ENCODE assay signal across 28 cellular contexts in genomic region chr9:133635506-133635902, GRCh38. TPM values are rescaled to one million over a fixed set of nuclear protein-coding genes. Genes with fewer than 3 reads are reported as not detected.
"Had no signal": no experiment of that assay in that cellular context is flagged by ENCODE, and none has a peak within 500 bp of the region (broad histone marks: within the 10 kb centered on the region; RNA-seq: fewer than 3 reads in every experiment).

No MANE protein-coding gene starts in this region.

- H3K36me3 ChIP-seq: colonic mucosa, gastrocnemius medialis, pancreas, prostate gland, sigmoid colon, stomach, tibial artery had no signal

- H3K27ac ChIP-seq: colonic mucosa, gastrocnemius medialis, pancreas, prostate gland, sigmoid colon, stomach, tibial artery had no signal

- H3K27me3 ChIP-seq: colonic mucosa, pancreas had no signal

- DNase-seq: activated CD4-positive, alpha-beta memory T cell treated with anti-CD3 and anti-CD28 coated beads for 36 hours; activated CD4-positive, alpha-beta T cell treated with anti-CD3 and anti-CD28 coated beads, Interleukin-2, amount 10 ng/mL, durations not matched to agents 24 days and 14 days; activated CD4-positive, CD25-positive, alpha-beta regulatory T cell treated with anti-CD3 and anti-CD28 coated beads, Interleukin-2, amount 50 U/mL, for 72 hours; activated CD8-positive, alpha-beta memory T cell treated with anti-CD3 and anti-CD28 coated beads, Interleukin-2, amount 50 U/mL, for 4 hours; activated T-cell treated with anti-CD3 and anti-CD28 coated beads, Interleukin-2, amount 50 U/mL, for 1 hour; colonic mucosa; effector memory CD4-positive, alpha-beta T cell; erythroblast; gastrocnemius medialis; hypothalamus; immature natural killer cell; left colon; mammary epithelial cell; retina; sigmoid colon; small intestine; stimulated activated CD4-positive, alpha-beta T cell treated with anti-CD3 and anti-CD28 coated beads, Interleukin-4, amount 100 ng/mL, for 24 hours; stomach; tibial artery had no signal

- H3K9me3 ChIP-seq: colonic mucosa, gastrocnemius medialis, pancreas, prostate gland, sigmoid colon, stomach, tibial artery had no signal

- H3K4me1 ChIP-seq: colonic mucosa, gastrocnemius medialis, pancreas, prostate gland, sigmoid colon, tibial artery had no signal

- H3K4me3 ChIP-seq: colonic mucosa, gastrocnemius medialis, pancreas, prostate gland, sigmoid colon, stomach, tibial artery had no signal

RNA-seq across cellular contexts. Expression of gene DBH, which starts 0.7 kb away (rescaled TPM):
- total RNA-seq: activated CD4-positive, alpha-beta memory T cell treated with anti-CD3 and anti-CD28 coated beads for 36 hours; activated CD4-positive, alpha-beta T cell treated with anti-CD3 and anti-CD28 coated beads, Interleukin-2, amount 10 ng/mL, durations not matched to agents 24 days and 14 days; activated CD8-positive, alpha-beta memory T cell treated with anti-CD3 and anti-CD28 coated beads for 36 hours; activated naive CD4-positive, alpha-beta T cell treated with anti-CD3 and anti-CD28 coated beads, Interleukin-2, amount 50 U/mL, for 72 hours; activated T-helper 17 cell treated with anti-CD3 and anti-CD28 coated beads, Interleukin-2, amount 50 U/mL, for 72 hours; colonic mucosa; dermis microvascular lymphatic vessel endothelial cell; gastrocnemius medialis; kidney; left colon; mammary epithelial cell; pancreas; prostate gland; sigmoid colon; ureter had no signal
- polyA plus RNA-seq: immature natural killer cell, mammary epithelial cell had no signal

RNA-seq across cellular contexts. Expression of gene FAM163B, which starts 26.3 kb away (rescaled TPM):
- total RNA-seq: activated CD4-positive, alpha-beta memory T cell treated with anti-CD3 and anti-CD28 coated beads for 36 hours; activated CD4-positive, alpha-beta T cell treated with anti-CD3 and anti-CD28 coated beads, Interleukin-2, amount 10 ng/mL, durations not matched to agents 24 days and 14 days; activated CD8-positive, alpha-beta memory T cell treated with anti-CD3 and anti-CD28 coated beads for 36 hours; activated naive CD4-positive, alpha-beta T cell treated with anti-CD3 and anti-CD28 coated beads, Interleukin-2, amount 50 U/mL, for 72 hours; activated T-helper 17 cell treated with anti-CD3 and anti-CD28 coated beads, Interleukin-2, amount 50 U/mL, for 72 hours; dermis microvascular lymphatic vessel endothelial cell; gastrocnemius medialis; mammary epithelial cell; pancreas; stomach; T-helper 1 cell treated with Interleukin-12 subunit alpha and Interleukin-12 subunit beta and Interleukin-4 antibody, amounts not matched to agents 30 ng/mL and 1 ng/mL, for 36 hours; ureter had no signal
- polyA plus RNA-seq: immature natural killer cell, mammary epithelial cell, pancreas, stomach had no signal
